Comparison of ENCODE assay signal across 22 cellular contexts in genomic region chr1:119003413-119004128, GRCh38. TPM values are rescaled to one million over a fixed set of nuclear protein-coding genes. Genes with fewer than 3 reads are reported as not detected.
"Had no signal": no experiment of that assay in that cellular context is flagged by ENCODE, and none has a peak within 500 bp of the region (broad histone marks: within the 10 kb centered on the region; RNA-seq: fewer than 3 reads in every experiment).

No MANE protein-coding gene starts in this region.

- H3K9me3 Mint-ChIP-seq: type B pancreatic cell had no signal

- H3K36me3 Mint-ChIP-seq: type B pancreatic cell had no signal

- H3K27ac ChIP-seq: esophagus muscularis mucosa, gastroesophageal sphincter, heart left ventricle, testis had no signal

- ATAC-seq: activated T-cell treated with anti-CD3 and anti-CD28 coated beads, Interleukin-2, amount 50 U/mL, for 4 hours; gastroesophageal sphincter; heart left ventricle; naive thymus-derived CD8-positive, alpha-beta T cell had no signal

- DNase-seq: activated CD4-positive, alpha-beta T cell treated with anti-CD3 and anti-CD28 coated beads, Interleukin-2, amount 50 U/mL, for 1 hour; activated CD4-positive, CD25-positive, alpha-beta regulatory T cell treated with anti-CD3 and anti-CD28 coated beads, Interleukin-2, amount 50 U/mL, for 72 hours; activated CD8-positive, alpha-beta memory T cell treated with anti-CD3 and anti-CD28 coated beads, Interleukin-2, amount 50 U/mL, for 4 hours; activated effector memory CD4-positive, alpha-beta T cell treated with Interleukin-2 at 50 U/mL for 16 hours; activated naive CD4-positive, alpha-beta T cell treated with anti-CD3 and anti-CD28 coated beads, Interleukin-2, amount 10 ng/mL, durations not matched to agents 7 days and 5 days; activated T-cell treated with anti-CD3 and anti-CD28 coated beads, Interleukin-2, amount 50 U/mL, for 4 hours; aorta; effector CD8-positive, alpha-beta T cell; heart left ventricle; immature natural killer cell; naive thymus-derived CD8-positive, alpha-beta T cell; occipital lobe; stimulated activated CD4-positive, alpha-beta T cell treated with anti-CD3 and anti-CD28 coated beads, Interleukin-4, amount 100 ng/mL, for 1 hour; testis had no signal

- H3K4me3 Mint-ChIP-seq: activated naive CD4-positive, alpha-beta T cell treated with anti-CD3 and anti-CD28 coated beads, Interleukin-2, amount 10 ng/mL, durations not matched to agents 7 days and 5 days; activated T-cell treated with anti-CD3 and anti-CD28 coated beads, Interleukin-2, amount 50 U/mL, for 4 hours; immature natural killer cell; naive thymus-derived CD8-positive, alpha-beta T cell; type B pancreatic cell had no signal

- H3K27ac Mint-ChIP-seq: activated naive CD4-positive, alpha-beta T cell treated with anti-CD3 and anti-CD28 coated beads, Interleukin-2, amount 10 ng/mL, durations not matched to agents 7 days and 5 days; immature natural killer cell; naive thymus-derived CD8-positive, alpha-beta T cell; progenitor cell of endocrine pancreas; type B pancreatic cell had no signal

- H3K36me3 ChIP-seq: breast epithelium, esophagus muscularis mucosa, gastroesophageal sphincter, heart left ventricle had no signal

- H3K27me3 ChIP-seq: testis had no signal

- H3K4me3 ChIP-seq: breast epithelium, esophagus muscularis mucosa, gastroesophageal sphincter, heart left ventricle, skin epidermis, testis had no signal

RNA-seq across cellular contexts. Expression of gene TBX15, which starts 15.4 kb away (rescaled TPM):
- total RNA-seq: activated T-cell treated with anti-CD3 and anti-CD28 coated beads, Interleukin-2, amount 50 U/mL, for 4 hours; endothelial cell of umbilical vein; naive thymus-derived CD8-positive, alpha-beta T cell; progenitor cell of endocrine pancreas; T-helper 1 cell treated with Interleukin-12 subunit alpha and Interleukin-12 subunit beta and Interleukin-4 antibody, amounts not matched to agents 30 ng/mL and 1 ng/mL, for 36 hours had no signal
